8 cellular contexts compared by ENCODE assay signal in the genomic region with DNA sequence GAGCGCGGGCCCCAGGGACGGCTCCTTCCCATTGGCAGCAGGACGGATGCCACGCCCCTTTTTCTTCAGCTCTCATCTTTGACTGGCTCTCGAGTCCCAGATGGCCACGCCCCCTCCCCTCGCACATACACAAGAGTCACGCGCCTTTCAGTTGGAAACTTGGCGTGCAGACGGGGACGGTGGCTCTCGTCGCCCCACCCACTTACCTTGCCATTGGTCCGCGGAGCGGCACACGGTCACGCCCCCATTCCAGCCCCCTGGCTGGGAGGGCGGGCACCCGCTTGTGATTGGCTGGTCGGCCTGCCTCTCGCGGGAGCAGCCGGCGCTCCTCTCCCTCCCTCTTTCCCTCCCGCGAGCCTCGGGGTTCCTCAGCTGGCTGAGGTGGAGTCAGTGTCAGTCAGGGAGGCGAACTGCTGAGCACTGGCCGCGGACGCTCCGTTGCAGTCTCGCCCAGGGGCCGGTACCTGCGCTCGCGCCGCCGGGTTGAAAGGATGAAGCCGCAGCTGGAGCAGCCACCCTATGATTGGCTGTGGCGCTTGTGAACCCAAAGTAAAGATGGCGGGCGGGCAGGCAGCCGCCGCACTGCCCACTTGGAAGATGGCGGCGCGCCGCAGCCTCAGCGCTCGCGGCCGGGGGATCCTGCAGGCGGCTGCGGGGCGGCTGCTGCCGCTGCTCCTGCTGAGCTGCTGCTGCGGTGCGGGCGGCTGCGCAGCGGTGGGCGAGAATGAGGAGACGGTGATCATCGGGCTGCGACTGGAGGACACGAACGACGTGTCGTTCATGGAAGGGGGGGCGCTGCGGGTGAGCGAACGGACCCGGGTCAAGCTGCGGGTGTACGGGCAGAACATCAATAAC. TPM values are rescaled to one million over a fixed set of nuclear protein-coding genes. Genes with fewer than 3 reads are reported as not detected.
DNase-seq lines count a peak whose midpoint lies in the region; ATAC-seq, FAIRE-seq and TF ChIP-seq lines count a peak whose summit lies in the region.

CNNM2 (plus strand) TSS at position 333 of the 855 bp plus-strand sequence; CDS start at position 520, 187 bp downstream.

- H3K36me3 ChIP-seq in BE2C: no peaks in the 10 kb centered on the region
- no peaks in the 10 kb centered on the region for H3K36me3 ChIP-seq in kidney (ENCODE audit: control insufficient read depth in 1 of 2, insufficient read depth in 2 of 2, low read length in 2 of 2)

- ATAC-seq in HG03439 (IDR thresholded peaks at IDR 0.05; ENCODE audit: unreplicated experiment): peak; percentile 90

- H3K27ac ChIP-seq in kidney (ENCODE audit: low read depth in 2 of 2, low read length in 2 of 2): peak within 1 kb of the TSS; percentile 91 to 93

- intact Hi-C loops in kidney (cut with DNase I): loop anchor here (5.0 to 10.0 kb wide), 2 partner anchors 149 to 327 kb away; partner anchors contain the start of gene RPEL1

- H3K27me3 ChIP-seq in BE2C: no peaks in the 10 kb centered on the region

- peak; percentile 98 for FAIRE-seq in kidney (lab: Jason Lieb, UNC)

- no peaks in the 10 kb centered on the region for H3K4me1 ChIP-seq in BE2C
- H3K4me1 ChIP-seq in kidney (ENCODE audit: control insufficient read depth in 1 of 2, insufficient read depth in 1 of 2, low read depth in 1 of 2, low read length in 2 of 2): peaks cover 4 to 14% of the 10 kb centered on the region in 2 donors

- TF ChIP-seq CTCF in BE2C (IDR thresholded peaks at IDR 0.05; ENCODE audit: low read depth, low read length): no peak
- TF ChIP-seq CTCF in choroid plexus epithelial cell (conservative IDR thresholded peaks at IDR 0.05; ENCODE audit: low read depth, low read length): no peak
- no peak for TF ChIP-seq CTCF in kidney (IDR thresholded peaks at IDR 0.05; ENCODE audit: borderline replicate concordance, extremely low read depth, insufficient read depth)

- H3K4me3 ChIP-seq in BE2C (ENCODE audit: low read depth, low read length): peak within 1 kb of the TSS; percentile 84
- H3K4me3 ChIP-seq in choroid plexus epithelial cell (ENCODE audit: low read depth, low read length): peak within 1 kb of the TSS; percentile 99
- H3K4me3 ChIP-seq in kidney (ENCODE audit: low read length in 2 of 2): peak within 1 kb of the TSS; percentile 77 to 89

- no peaks in the 10 kb centered on the region for H3K9me3 ChIP-seq in BE2C
- no peaks in the 10 kb centered on the region for H3K9me3 ChIP-seq in kidney (ENCODE audit: control insufficient read depth in 1 of 2, low read length in 2 of 2)

- DNase-seq in BE2C: peak; percentile 100
- DNase-seq in GM19238 (ENCODE audit: insufficient read length, low spot score): peak; percentile 90
- DNase-seq in NCI-H510A (lab: John Stamatoyannopoulos, UW): peak; percentile 99
- DNase-seq in activated CD4-positive, alpha-beta T cell treated with anti-CD3 and anti-CD28 coated beads for 24 hours (ENCODE audit: low read depth in 2 of 2): peak; percentile 99
- peak; percentile 100 for DNase-seq in choroid plexus epithelial cell (ENCODE audit: low read depth)
- DNase-seq in kidney: peak; percentile 100
- peak; percentile 97 to 99 for DNase-seq in stimulated activated CD4-positive, alpha-beta T cell treated with anti-CD3 and anti-CD28 coated beads, Interleukin-15, amount 100 ng/mL, for 1 hour (ENCODE audit: low read depth in 1 of 2, low spot score in 1 of 2)

- peak within 1 kb of the TSS; percentile 72 to 82 for H3K9ac ChIP-seq in kidney (ENCODE audit: low read length in 2 of 2)

RNA-seq across cellular contexts. Expression of gene CNNM2, which starts in this region (rescaled TPM):
- 8.9 TPM for polyA plus RNA-seq in BE2C (2012; ENCODE audit: insufficient read depth, insufficient read length, low read depth)
- 10.9 TPM for total RNA-seq in kidney
- polyA plus RNA-seq in kidney (ENCODE audit: insufficient read depth, low read depth, low replicate concordance): 11.8 TPM

Comparison
In these comparisons a context has a peak if more than half of its experiments do, and no peak if none do; other contexts are left out.
1. Peak in every context shown above with its lines: DNase-seq, ATAC-seq, H3K4me3 ChIP-seq and H3K27ac ChIP-seq.